Comparison of ENCODE assay signal across 28 cellular contexts in genomic region chr12:42240131-42240750, GRCh38. TPM values are rescaled to one million over a fixed set of nuclear protein-coding genes. Genes with fewer than 3 reads are reported as not detected.
DNase-seq lines count a peak whose midpoint lies in the region; ATAC-seq, FAIRE-seq and TF ChIP-seq lines count a peak whose summit lies in the region.
"Had no signal": no experiment of that assay in that cellular context is flagged by ENCODE, and none has a peak within 500 bp of the region (broad histone marks: within the 10 kb centered on the region; RNA-seq: fewer than 3 reads in every experiment).

No MANE protein-coding gene starts in this region.

- H3K27ac ChIP-seq in iPS-18a (ENCODE audit: low read length), result no peak overlapping the region
- no peak overlapping the region for H3K27ac ChIP-seq in CD4-positive, alpha-beta T cell (ENCODE audit: low read depth, low read length)
- H3K27ac ChIP-seq: BLaER1 treated with 17β-estradiol and CSF1 and Interleukin-3, amounts not matched to agents 10 nM and 100 nM; KMS-11; RWPE1 had no signal

- no peaks in the 10 kb centered on the region for H3K9me3 ChIP-seq in iPS-18a (ENCODE audit: control insufficient read depth, low read depth, low read length)
- H3K9me3 ChIP-seq in CD4-positive, alpha-beta T cell (ENCODE audit: control insufficient read depth, low read length), result no peaks in the 10 kb centered on the region
- H3K9me3 ChIP-seq: A549; BLaER1 treated with 17β-estradiol and CSF1 and Interleukin-3, amounts not matched to agents 10 nM and 100 nM had no signal

- H3K4me3 ChIP-seq in H7 (ENCODE audit: insufficient read depth, low read depth, low read length), result no peak overlapping the region
- peak overlapping the region; percentile 7 for H3K4me3 ChIP-seq in iPS-18a (ENCODE audit: low read length)
- H3K4me3 ChIP-seq: A549; BLaER1 treated with 17β-estradiol and CSF1 and Interleukin-3, amounts not matched to agents 10 nM and 100 nM had no signal

- H3K27me3 Mint-ChIP-seq in WTC11 (ENCODE audit: low read depth), result peaks cover 92% of the 10 kb centered on the region
- no peaks in the 10 kb centered on the region for H3K27me3 Mint-ChIP-seq in CD4-positive, alpha-beta T cell

- H3K9ac ChIP-seq in iPS-18a (ENCODE audit: low read length), result no peak overlapping the region
- H3K9ac ChIP-seq: KMS-11 had no signal

- H3K4me3 Mint-ChIP-seq in WTC11, result no peak overlapping the region
- no peak overlapping the region for H3K4me3 Mint-ChIP-seq in CD4-positive, alpha-beta T cell

- H3K4me1 ChIP-seq in iPS-18a (ENCODE audit: control insufficient read depth, low read depth, low read length), result peaks cover 14% of the 10 kb centered on the region

- peak; percentile 23 for ATAC-seq in WTC11
- no peak for ATAC-seq in omental fat pad (ENCODE audit: low FRiP score)
- ATAC-seq in CD4-positive, alpha-beta T cell (ENCODE audit: poor library complexity), result no peak
- ATAC-seq: A549, Panc1 had no signal

- intact Hi-C loops in CD4-positive, alpha-beta T cell (cut with DNase I, micrococcal nuclease), result loop anchor here in 1 of 2 experiments (5.0 kb wide), 2 partner anchors 98 to 1517 kb away; partner anchors contain the start of genes GXYLT1, IRAK4 and PUS7L

- H3K27me3 ChIP-seq in H7 (ENCODE audit: control insufficient read depth, insufficient read depth, low read length) (peaks cover 85% of the 10 kb centered on the region), iPS-18a (ENCODE audit: control insufficient read depth, insufficient read depth, low read length) (peaks cover 90% of the 10 kb centered on the region)
- H3K27me3 ChIP-seq in CD4-positive, alpha-beta T cell (ENCODE audit: control insufficient read depth, insufficient read depth, low read length), result no peaks in the 10 kb centered on the region
- H3K27me3 ChIP-seq: BLaER1 treated with 17β-estradiol and CSF1 and Interleukin-3, amounts not matched to agents 10 nM and 100 nM had no signal

- no peak for TF ChIP-seq CTCF in WTC11 (IDR thresholded peaks at IDR 0.05)
- TF ChIP-seq CTCF in omental fat pad (IDR thresholded peaks at IDR 0.05), result no peak
- TF ChIP-seq CTCF in CD4-positive, alpha-beta T cell (IDR thresholded peaks at IDR 0.05), result no peak

- no peak overlapping the region for H3K27ac Mint-ChIP-seq in WTC11
- H3K27ac Mint-ChIP-seq in CD4-positive, alpha-beta T cell, result no peak overlapping the region

- POLR2A ChIA-PET in WTC11 (lab: Charles Lee), result no interaction called here
- POLR2A ChIA-PET in CD4-positive, alpha-beta T cell (lab: Charles Lee), result interaction anchor here (1.3 kb wide), 1 partner anchor 95 kb away, joined by 3 read pairs; the partner anchor contains the start of gene GXYLT1

- TF ChIP-seq POLR2A in GM12892 (IDR thresholded peaks at IDR 0.05; ENCODE audit: low read depth, low read length), result no peak

- CTCF ChIA-PET in WTC11 (lab: Charles Lee), result interaction anchor here (1.0 kb wide), 1 partner anchor 16 kb away, joined by 3 read pairs; no protein-coding TSS in a partner anchor
- CTCF ChIA-PET in CD4-positive, alpha-beta T cell (lab: Charles Lee), result interaction anchor here (1.3 kb wide), 1 partner anchor 132 kb away, joined by 3 read pairs; no protein-coding TSS in a partner anchor

- peaks cover 19% of the 10 kb centered on the region for H3K4me1 Mint-ChIP-seq in WTC11
- H3K4me1 Mint-ChIP-seq in CD4-positive, alpha-beta T cell (ENCODE audit: low read depth), result peaks cover 36% of the 10 kb centered on the region

- no peaks in the 10 kb centered on the region for H3K9me3 Mint-ChIP-seq in WTC11
- H3K9me3 Mint-ChIP-seq in CD4-positive, alpha-beta T cell, result no peaks in the 10 kb centered on the region
- H3K9me3 Mint-ChIP-seq: CD8-positive, alpha-beta memory T cell had no signal

- no peak for FAIRE-seq in GM12892 (lab: Jason Lieb, UNC)
- FAIRE-seq: A549, HTR-8/SVneo had no signal

- H3K36me3 ChIP-seq in H7 (replicated peaks; ENCODE audit: control insufficient read depth, insufficient read depth, low read length) (no peaks in the 10 kb centered on the region), iPS-18a (ENCODE audit: control insufficient read depth, low read depth, low read length) (no peaks in the 10 kb centered on the region)

- DNase-seq in H7, result peak; percentile 42
- no peak for DNase-seq in WTC11 (ENCODE audit: low spot score)
- no peak for DNase-seq in omental fat pad (ENCODE audit: low spot score)
- no peak for DNase-seq in CD4-positive, alpha-beta T cell
- DNase-seq in activated CD8-positive, alpha-beta memory T cell treated with anti-CD3 and anti-CD28 coated beads, Interleukin-2, amount 50 U/mL, for 4 hours, result no peak
- no peak for DNase-seq in GM12892 (ENCODE audit: insufficient read length)
- DNase-seq: AML-193; CD8-positive, alpha-beta memory T cell; DMS 273 treated with DMSO at 0.1 percent for 48 hours; DMS79; EL; H9; IMR-90; NCI-H1092; NCI-H1417 treated with DMSO at 0.1 percent for 48 hours; NCI-H1694 treated with DMSO at 0.1 percent for 48 hours; NCI-H2081; NCI-H226; NCI-H510A; NCI-H69; SHP77 had no signal

- no peaks in the 10 kb centered on the region for H3K36me3 Mint-ChIP-seq in WTC11
- peaks cover 24% of the 10 kb centered on the region for H3K36me3 Mint-ChIP-seq in CD4-positive, alpha-beta T cell (ENCODE audit: low read depth)

TF ChIP-seq in WTC11, 78 proteins besides CTCF, POLR2A, EP300 and RAD21:
- TF ChIP-seq ZNF671 (CRISPR knock-in tag; IDR thresholded peaks at IDR 0.05), result no peak
TF ChIP-seq in WTC11: peak in this region for 0.

RNA-seq across cellular contexts. Expression of gene YAF2, which starts 2.2 kb away (rescaled TPM):
- 1.8 and 5.6 TPM in 2 replicates for total RNA-seq in H7 (2014; rRNA removed; shearing (Covaris generic))
- total RNA-seq in WTC11 (2021) (2.3 to 3.3 TPM (median 2.4 TPM) in 3 replicates), omental fat pad (10 to 100 TPM; 23.8 to 64.2 (median 27.8) TPM)
- 10 to 100 TPM; 53.6 to 54.7 TPM for total RNA-seq in CD4-positive, alpha-beta T cell
- 18.1 TPM for polyA plus RNA-seq in GM12892 (2012; ENCODE audit: missing spikeins)
